Comparison of ENCODE assay signal across 2 cellular contexts in genomic region chr7:69748530-69748929, GRCh38.
TF ChIP-seq lines count a peak whose summit lies in the region.

No MANE protein-coding gene starts in this region.

TF ChIP-seq in HEK293, 187 proteins besides CTCF, POLR2A, EP300 and RAD21 (continued from another document):
- no peak for TF ChIP-seq ZNF747 (tag by site-specific recombination; IDR thresholded peaks at IDR 0.05)

TF ChIP-seq in HepG2, 621 proteins besides CTCF, POLR2A, EP300 and RAD21 (continued from another document):
- TF ChIP-seq ZFX (CRISPR knock-in tag; IDR thresholded peaks at IDR 0.05; ENCODE audit: low read depth) = no peak
- TF ChIP-seq TOE1 (CRISPR knock-in tag; IDR thresholded peaks at IDR 0.05) = no peak
- no peak for TF ChIP-seq RBM39 (IDR thresholded peaks at IDR 0.05; ENCODE audit: low read depth, low read length, poor library complexity, severe bottlenecking)
- TF ChIP-seq ZNF570 (CRISPR knock-in tag; IDR thresholded peaks at IDR 0.05; ENCODE audit: borderline replicate concordance) = no peak
- no peak for TF ChIP-seq ONECUT2 (CRISPR knock-in tag; IDR thresholded peaks at IDR 0.05)
